24 cellular contexts compared by ENCODE assay signal in the genomic region with DNA sequence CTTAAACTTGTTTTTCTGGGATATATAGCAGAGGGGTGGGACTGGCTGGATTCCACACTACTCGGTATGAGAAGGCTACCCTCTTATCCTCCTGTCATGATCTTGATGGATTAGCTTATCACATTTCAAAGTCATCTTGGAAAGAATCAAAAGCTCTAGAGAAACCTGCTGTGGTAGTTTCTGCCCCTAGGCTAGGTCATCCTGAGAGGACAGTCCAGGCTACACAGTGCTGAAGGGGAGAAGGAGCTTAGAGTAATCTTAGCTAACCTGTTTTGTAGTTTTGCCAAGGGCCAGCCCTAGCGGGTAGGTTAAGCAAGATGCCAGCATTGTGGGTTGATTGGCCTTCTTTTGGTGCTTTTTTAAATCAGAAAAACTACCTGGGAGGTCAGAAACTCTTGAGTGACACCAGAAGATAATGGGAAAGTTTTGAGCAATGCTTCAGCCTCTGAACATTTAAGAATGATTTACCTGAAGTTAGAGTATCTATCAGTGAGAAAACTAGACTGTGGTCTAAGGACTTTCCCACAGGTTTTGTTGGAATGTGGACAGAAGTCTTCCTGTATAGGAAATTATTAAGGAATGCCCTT. TPM values are rescaled to one million over a fixed set of nuclear protein-coding genes. Genes with fewer than 3 reads are reported as not detected.
DNase-seq lines count a peak whose midpoint lies in the region; ATAC-seq and TF ChIP-seq lines count a peak whose summit lies in the region.
"Had no signal": no experiment of that assay in that cellular context is flagged by ENCODE, and none has a peak within 500 bp of the region (broad histone marks: within the 10 kb centered on the region; RNA-seq: fewer than 3 reads in every experiment).

No MANE protein-coding gene starts in this region.

- no peak overlapping the region for H3K4me3 Mint-ChIP-seq in mesothelial cell of epicardium
- H3K4me3 Mint-ChIP-seq: activated CD4-positive, alpha-beta memory T cell treated with anti-CD3 and anti-CD28 coated beads, Interleukin-2, amount 10 ng/mL, durations not matched to agents 7 days and 5 days; CD8-positive, alpha-beta T cell; stimulated activated naive CD8-positive, alpha-beta T cell treated with anti-CD3 and anti-CD28 coated beads, Interleukin-15, amount 100 ng/mL, for 72 hours had no signal

- peak; percentile 49 for ATAC-seq in GM18907 (IDR thresholded peaks at IDR 0.05; ENCODE audit: unreplicated experiment)
- ATAC-seq in SK-N-SH treated with all-trans-retinoic acid at 6 μM for 48 hours, result peak; percentile 39; the same call in 1 of the 3 replicates
- no peak for ATAC-seq in GM18511 (IDR thresholded peaks at IDR 0.05; ENCODE audit: unreplicated experiment)
- ATAC-seq: CD8-positive, alpha-beta T cell; stimulated activated naive CD8-positive, alpha-beta T cell treated with anti-CD3 and anti-CD28 coated beads, Interleukin-15, amount 100 ng/mL, for 72 hours had no signal

- H3K27ac Mint-ChIP-seq in mesothelial cell of epicardium, result peak overlapping the region; percentile 73
- H3K27ac Mint-ChIP-seq: activated CD4-positive, alpha-beta memory T cell treated with anti-CD3 and anti-CD28 coated beads, Interleukin-2, amount 10 ng/mL, durations not matched to agents 7 days and 5 days; CD8-positive, alpha-beta T cell; stimulated activated naive CD8-positive, alpha-beta T cell treated with anti-CD3 and anti-CD28 coated beads, Interleukin-15, amount 100 ng/mL, for 72 hours had no signal

- H3K27me3 Mint-ChIP-seq in mesothelial cell of epicardium (ENCODE audit: low read depth), result no peaks in the 10 kb centered on the region
- H3K27me3 Mint-ChIP-seq: activated CD4-positive, alpha-beta memory T cell treated with anti-CD3 and anti-CD28 coated beads, Interleukin-2, amount 10 ng/mL, durations not matched to agents 7 days and 5 days; naive B cell; stimulated activated naive CD8-positive, alpha-beta T cell treated with anti-CD3 and anti-CD28 coated beads, Interleukin-15, amount 100 ng/mL, for 72 hours had no signal

- TF ChIP-seq EP300 in Ishikawa (IDR thresholded peaks at IDR 0.05; ENCODE audit: borderline replicate concordance), result no peak

- no peak for DNase-seq in mesothelial cell of epicardium (ENCODE audit: low spot score in 2 of 2, unreplicated experiment in 2 of 2)
- no peak for DNase-seq in NCI-H2029 (lab: John Stamatoyannopoulos, UW)
- DNase-seq in NCI-H526 (lab: John Stamatoyannopoulos, UW), result no peak
- DNase-seq: activated CD4-positive, alpha-beta memory T cell treated with anti-CD3 and anti-CD28 coated beads, Interleukin-2, amount 10 ng/mL, durations not matched to agents 7 days and 5 days; activated gamma-delta T cell; activated T-cell treated with anti-CD3 and anti-CD28 coated beads for 4 hours; brain microvascular endothelial cell; CD8-positive, alpha-beta T cell; DMS53; effector memory CD4-positive, alpha-beta T cell; GOT3; IMR-90; kidney glomerular epithelial cell; mesenchymal stem cell; MM.1S; naive B cell; NCI-H1436 treated with DMSO at 0.1 percent for 48 hours; occipital lobe; stimulated activated naive CD8-positive, alpha-beta T cell treated with anti-CD3 and anti-CD28 coated beads, Interleukin-15, amount 100 ng/mL, for 72 hours; tibial artery had no signal

- TF ChIP-seq RAD21 in Ishikawa (IDR thresholded peaks at IDR 0.05; ENCODE audit: low read depth), result no peak

- H3K36me3 Mint-ChIP-seq in mesothelial cell of epicardium, result peaks cover 3% of the 10 kb centered on the region
- H3K36me3 Mint-ChIP-seq: CD8-positive, alpha-beta T cell; naive B cell had no signal

- H3K4me1 Mint-ChIP-seq in mesothelial cell of epicardium, result peaks cover 44% of the 10 kb centered on the region
- H3K4me1 Mint-ChIP-seq: activated CD4-positive, alpha-beta memory T cell treated with anti-CD3 and anti-CD28 coated beads, Interleukin-2, amount 10 ng/mL, durations not matched to agents 7 days and 5 days; stimulated activated naive CD8-positive, alpha-beta T cell treated with anti-CD3 and anti-CD28 coated beads, Interleukin-15, amount 100 ng/mL, for 72 hours had no signal

- TF ChIP-seq CTCF in mesothelial cell of epicardium (IDR thresholded peaks at IDR 0.05; ENCODE audit: unreplicated experiment), result no peak

- no peaks in the 10 kb centered on the region for H3K9me3 Mint-ChIP-seq in mesothelial cell of epicardium
- H3K9me3 Mint-ChIP-seq: activated CD4-positive, alpha-beta memory T cell treated with anti-CD3 and anti-CD28 coated beads, Interleukin-2, amount 10 ng/mL, durations not matched to agents 7 days and 5 days; CD8-positive, alpha-beta T cell; naive B cell; stimulated activated naive CD8-positive, alpha-beta T cell treated with anti-CD3 and anti-CD28 coated beads, Interleukin-15, amount 100 ng/mL, for 72 hours had no signal

TF ChIP-seq in Ishikawa, 13 proteins besides CTCF, POLR2A, EP300 and RAD21 (continues in another document):
- TF ChIP-seq YY1 (IDR thresholded peaks at IDR 0.05; ENCODE audit: low read depth) (no peak), NFIC (IDR thresholded peaks at IDR 0.05) (peak; percentile 52; the same call in 1 of the 2 replicates), TAF1 (IDR thresholded peaks at IDR 0.05; ENCODE audit: low read depth) (no peak), ZBTB7A (IDR thresholded peaks at IDR 0.05; ENCODE audit: low read depth) (no peak)
- TF ChIP-seq, protein P1, sequence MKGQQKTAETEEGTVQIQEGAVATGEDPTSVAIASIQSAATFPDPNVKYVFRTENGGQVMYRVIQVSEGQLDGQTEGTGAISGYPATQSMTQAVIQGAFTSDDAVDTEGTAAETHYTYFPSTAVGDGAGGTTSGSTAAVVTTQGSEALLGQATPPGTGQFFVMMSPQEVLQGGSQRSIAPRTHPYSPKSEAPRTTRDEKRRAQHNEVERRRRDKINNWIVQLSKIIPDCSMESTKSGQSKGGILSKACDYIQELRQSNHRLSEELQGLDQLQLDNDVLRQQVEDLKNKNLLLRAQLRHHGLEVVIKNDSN (IDR thresholded peaks at IDR 0.05), result no peak
- TF ChIP-seq, protein P2, sequence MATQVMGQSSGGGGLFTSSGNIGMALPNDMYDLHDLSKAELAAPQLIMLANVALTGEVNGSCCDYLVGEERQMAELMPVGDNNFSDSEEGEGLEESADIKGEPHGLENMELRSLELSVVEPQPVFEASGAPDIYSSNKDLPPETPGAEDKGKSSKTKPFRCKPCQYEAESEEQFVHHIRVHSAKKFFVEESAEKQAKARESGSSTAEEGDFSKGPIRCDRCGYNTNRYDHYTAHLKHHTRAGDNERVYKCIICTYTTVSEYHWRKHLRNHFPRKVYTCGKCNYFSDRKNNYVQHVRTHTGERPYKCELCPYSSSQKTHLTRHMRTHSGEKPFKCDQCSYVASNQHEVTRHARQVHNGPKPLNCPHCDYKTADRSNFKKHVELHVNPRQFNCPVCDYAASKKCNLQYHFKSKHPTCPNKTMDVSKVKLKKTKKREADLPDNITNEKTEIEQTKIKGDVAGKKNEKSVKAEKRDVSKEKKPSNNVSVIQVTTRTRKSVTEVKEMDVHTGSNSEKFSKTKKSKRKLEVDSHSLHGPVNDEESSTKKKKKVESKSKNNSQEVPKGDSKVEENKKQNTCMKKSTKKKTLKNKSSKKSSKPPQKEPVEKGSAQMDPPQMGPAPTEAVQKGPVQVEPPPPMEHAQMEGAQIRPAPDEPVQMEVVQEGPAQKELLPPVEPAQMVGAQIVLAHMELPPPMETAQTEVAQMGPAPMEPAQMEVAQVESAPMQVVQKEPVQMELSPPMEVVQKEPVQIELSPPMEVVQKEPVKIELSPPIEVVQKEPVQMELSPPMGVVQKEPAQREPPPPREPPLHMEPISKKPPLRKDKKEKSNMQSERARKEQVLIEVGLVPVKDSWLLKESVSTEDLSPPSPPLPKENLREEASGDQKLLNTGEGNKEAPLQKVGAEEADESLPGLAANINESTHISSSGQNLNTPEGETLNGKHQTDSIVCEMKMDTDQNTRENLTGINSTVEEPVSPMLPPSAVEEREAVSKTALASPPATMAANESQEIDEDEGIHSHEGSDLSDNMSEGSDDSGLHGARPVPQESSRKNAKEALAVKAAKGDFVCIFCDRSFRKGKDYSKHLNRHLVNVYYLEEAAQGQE (IDR thresholded peaks at IDR 0.05; ENCODE audit: low read depth), result peak; percentile 66

TF ChIP-seq in SK-N-SH treated with all-trans-retinoic acid at 6 μM for 48 hours, 23 proteins besides CTCF, POLR2A, EP300 and RAD21 (continues in another document):
- no peak for TF ChIP-seq ZC3H10 (CRISPR knock-in tag; IDR thresholded peaks at IDR 0.05)
- TF ChIP-seq, protein P3, sequence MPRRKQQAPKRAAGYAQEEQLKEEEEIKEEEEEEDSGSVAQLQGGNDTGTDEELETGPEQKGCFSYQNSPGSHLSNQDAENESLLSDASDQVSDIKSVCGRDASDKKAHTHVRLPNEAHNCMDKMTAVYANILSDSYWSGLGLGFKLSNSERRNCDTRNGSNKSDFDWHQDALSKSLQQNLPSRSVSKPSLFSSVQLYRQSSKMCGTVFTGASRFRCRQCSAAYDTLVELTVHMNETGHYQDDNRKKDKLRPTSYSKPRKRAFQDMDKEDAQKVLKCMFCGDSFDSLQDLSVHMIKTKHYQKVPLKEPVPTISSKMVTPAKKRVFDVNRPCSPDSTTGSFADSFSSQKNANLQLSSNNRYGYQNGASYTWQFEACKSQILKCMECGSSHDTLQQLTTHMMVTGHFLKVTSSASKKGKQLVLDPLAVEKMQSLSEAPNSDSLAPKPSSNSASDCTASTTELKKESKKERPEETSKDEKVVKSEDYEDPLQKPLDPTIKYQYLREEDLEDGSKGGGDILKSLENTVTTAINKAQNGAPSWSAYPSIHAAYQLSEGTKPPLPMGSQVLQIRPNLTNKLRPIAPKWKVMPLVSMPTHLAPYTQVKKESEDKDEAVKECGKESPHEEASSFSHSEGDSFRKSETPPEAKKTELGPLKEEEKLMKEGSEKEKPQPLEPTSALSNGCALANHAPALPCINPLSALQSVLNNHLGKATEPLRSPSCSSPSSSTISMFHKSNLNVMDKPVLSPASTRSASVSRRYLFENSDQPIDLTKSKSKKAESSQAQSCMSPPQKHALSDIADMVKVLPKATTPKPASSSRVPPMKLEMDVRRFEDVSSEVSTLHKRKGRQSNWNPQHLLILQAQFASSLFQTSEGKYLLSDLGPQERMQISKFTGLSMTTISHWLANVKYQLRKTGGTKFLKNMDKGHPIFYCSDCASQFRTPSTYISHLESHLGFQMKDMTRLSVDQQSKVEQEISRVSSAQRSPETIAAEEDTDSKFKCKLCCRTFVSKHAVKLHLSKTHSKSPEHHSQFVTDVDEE (CRISPR knock-in tag; IDR thresholded peaks at IDR 0.05), result no peak
- no peak for TF ChIP-seq ZFP3 (CRISPR knock-in tag; IDR thresholded peaks at IDR 0.05)
- no peak for TF ChIP-seq ZNF565 (CRISPR knock-in tag; conservative IDR thresholded peaks at IDR 0.05; ENCODE audit: low read depth)

RNA-seq across cellular contexts. Expression of a gene that starts 21.3 kb away (rescaled TPM):
- 4.1 to 5.0 TPM (median 4.9 TPM) in 3 replicates for total RNA-seq in mesothelial cell of epicardium

RNA-seq across cellular contexts. Expression of a gene that starts 44.7 kb away (rescaled TPM):
- 12.9 to 14.0 TPM (median 12.9 TPM) in 3 replicates for total RNA-seq in mesothelial cell of epicardium
